8 cellular contexts compared by ENCODE assay signal in the genomic region with DNA sequence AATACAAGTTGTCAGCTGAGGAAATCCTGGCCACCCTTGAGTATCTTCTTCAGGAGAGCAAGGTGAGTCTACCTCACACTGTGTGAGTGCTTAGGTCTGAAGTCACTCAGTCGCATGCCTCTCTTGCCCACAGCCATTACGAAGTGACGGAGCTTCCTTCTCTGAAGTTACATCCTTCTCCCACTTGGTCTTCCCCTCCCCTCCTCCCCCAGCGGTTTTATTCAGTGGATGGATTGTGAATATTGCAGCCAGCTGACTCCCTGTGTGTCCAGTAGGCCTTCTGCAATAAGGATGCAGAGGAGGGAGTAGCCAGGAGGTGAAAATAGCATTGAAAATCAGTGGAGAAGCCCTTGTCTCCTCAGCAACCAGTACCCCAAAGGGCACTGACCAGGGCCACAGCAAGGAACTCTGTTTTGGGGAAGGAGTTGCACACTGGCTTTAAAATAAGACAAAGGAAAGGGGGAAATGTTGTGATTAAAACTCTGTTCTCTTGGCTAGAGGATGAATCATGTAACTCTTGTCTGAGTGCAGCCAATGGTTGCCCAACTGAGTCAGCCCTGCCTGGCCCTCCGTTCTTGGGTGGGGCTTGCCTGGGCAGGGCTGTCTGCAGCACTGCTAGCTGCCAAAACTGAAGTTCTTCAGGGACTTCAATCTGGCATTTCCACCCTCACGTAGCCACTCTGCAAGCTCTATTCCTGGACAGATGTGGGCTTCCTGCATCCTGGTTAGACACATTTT. TPM values are rescaled to one million over a fixed set of nuclear protein-coding genes. Genes with fewer than 3 reads are reported as not detected.
DNase-seq lines count a peak whose midpoint lies in the region; ATAC-seq and TF ChIP-seq lines count a peak whose summit lies in the region.

No MANE protein-coding gene starts in this region.

- no peak overlapping the region for H3K4me3 Mint-ChIP-seq in GM23338
- peak overlapping the region in 2 of 3 donors; percentile 17 to 18 for H3K4me3 Mint-ChIP-seq in T-cell
- H3K4me3 Mint-ChIP-seq in natural killer cell treated with Interleukin-12 subunit alpha and Interleukin-12 subunit beta and Interleukin-15 and Interleukin-18, amount 100 ng/mL, for 72 hours: peak overlapping the region; percentile 11

- peaks cover 3% of the 10 kb centered on the region; the same call in 1 of the 2 replicates for H3F3A ChIP-seq in GM23338 (replicated peaks; ENCODE audit: low read depth)

- H3K36me3 ChIP-seq in GM23338 (ENCODE audit: insufficient read depth): peaks cover 15% of the 10 kb centered on the region; the same call in 1 of the 2 replicates

- H3K27me3 Mint-ChIP-seq in GM23338 (ENCODE audit: insufficient read depth, low read depth, poor library complexity): peaks cover 21% of the 10 kb centered on the region
- no peaks in the 10 kb centered on the region for H3K27me3 Mint-ChIP-seq in T-cell
- no peaks in the 10 kb centered on the region for H3K27me3 Mint-ChIP-seq in natural killer cell treated with Interleukin-12 subunit alpha and Interleukin-12 subunit beta and Interleukin-15 and Interleukin-18, amount 100 ng/mL, for 72 hours

- H3K4me1 Mint-ChIP-seq in GM23338 (peaks cover 33% of the 10 kb centered on the region), T-cell (peaks cover 73 to 81% (median 80%) of the 10 kb centered on the region in 3 donors)
- H3K4me1 Mint-ChIP-seq in natural killer cell treated with Interleukin-12 subunit alpha and Interleukin-12 subunit beta and Interleukin-15 and Interleukin-18, amount 100 ng/mL, for 72 hours (ENCODE audit: low read depth in 2 of 2): peaks cover 64 to 79% of the 10 kb centered on the region in 2 donors

- no peaks in the 10 kb centered on the region; the same call in 1 of the 2 replicates for H3K9me2 ChIP-seq in GM23338 (ENCODE audit: insufficient read depth)

- POLR2A ChIA-PET in T-cell (lab: Charles Lee): interaction anchor here (0.5 to 1.0 kb wide), 4 partner anchors 21 to 915 kb away, joined by 3 to 9 read pairs (median 4); no protein-coding TSS in a partner anchor

- H4K20me1 ChIP-seq in GM23338 (replicated peaks; ENCODE audit: insufficient read depth): peaks cover 11% of the 10 kb centered on the region; the same call in 1 of the 2 replicates

- TF ChIP-seq CTCF in GM23338 (conservative IDR thresholded peaks at IDR 0.05; ENCODE audit: low read depth in 2 of 2): no peak
- no peak for TF ChIP-seq CTCF in GM20000 (IDR thresholded peaks at IDR 0.05; ENCODE audit: extremely low read depth, missing control alignments)

- no peak overlapping the region for H3K4me3 ChIP-seq in GM23338

- DNase-seq in GM23338 (ENCODE audit: low spot score) (no peak), T-cell (peak in 4 of 34 experiments; percentile 33 to 51 (median 38)), dedifferentiated amniotic fluid mesenchymal stem cell (ENCODE audit: extremely low spot score) (peak; percentile 90), GM20000 (ENCODE audit: low spot score) (no peak), midbrain (lab: John Stamatoyannopoulos, UW) (no peak), superior temporal gyrus (ENCODE audit: extremely low spot score) (no peak), NCI-H2107 (lab: John Stamatoyannopoulos, UW) (no peak)
- DNase-seq in natural killer cell treated with Interleukin-12 subunit alpha and Interleukin-12 subunit beta and Interleukin-15 and Interleukin-18, amount 100 ng/mL, for 72 hours (ENCODE audit: low spot score): peak; percentile 60

- H3K79me2 ChIP-seq in GM23338 (replicated peaks; ENCODE audit: insufficient read depth): peaks cover 51% of the 10 kb centered on the region

- H3K27me3 ChIP-seq in GM23338 (ENCODE audit: insufficient read depth): peaks cover 12% of the 10 kb centered on the region

- CTCF ChIA-PET in T-cell (lab: Charles Lee): interaction anchor here (0.6 to 0.7 kb wide), 3 partner anchors 13 to 443 kb away, joined by 3 to 4 read pairs (median 3); no protein-coding TSS in a partner anchor

- H3K27ac Mint-ChIP-seq in GM23338: no peak overlapping the region
- peak overlapping the region; percentile 80 to 87 for H3K27ac Mint-ChIP-seq in T-cell
- H3K27ac Mint-ChIP-seq in natural killer cell treated with Interleukin-12 subunit alpha and Interleukin-12 subunit beta and Interleukin-15 and Interleukin-18, amount 100 ng/mL, for 72 hours: peak overlapping the region; percentile 2 to 15

- H2AFZ ChIP-seq in GM23338: no peak overlapping the region

- no peak overlapping the region for H3K27ac ChIP-seq in GM23338 (ENCODE audit: low read depth)

- H3K36me3 Mint-ChIP-seq in GM23338 (ENCODE audit: low read depth) (no peaks in the 10 kb centered on the region), T-cell (peaks cover 30% of the 10 kb centered on the region)
- H3K36me3 Mint-ChIP-seq in natural killer cell treated with Interleukin-12 subunit alpha and Interleukin-12 subunit beta and Interleukin-15 and Interleukin-18, amount 100 ng/mL, for 72 hours: peaks cover 10% of the 10 kb centered on the region

- ATAC-seq in GM23338 (no peak), T-cell (replicated peaks in 1 of 4) (peak in 1 of 4 experiments; percentile 14)
- ATAC-seq in natural killer cell treated with Interleukin-12 subunit alpha and Interleukin-12 subunit beta and Interleukin-15 and Interleukin-18, amount 100 ng/mL, for 72 hours: peak in 1 of 2 donors; percentile 39

- H3K4me1 ChIP-seq in GM23338 (ENCODE audit: insufficient read depth): peaks cover 36% of the 10 kb centered on the region

- no peaks in the 10 kb centered on the region for H3K9me3 Mint-ChIP-seq in GM23338
- H3K9me3 Mint-ChIP-seq in T-cell: no peaks in the 10 kb centered on the region
- H3K9me3 Mint-ChIP-seq in natural killer cell treated with Interleukin-12 subunit alpha and Interleukin-12 subunit beta and Interleukin-15 and Interleukin-18, amount 100 ng/mL, for 72 hours: no peaks in the 10 kb centered on the region

- H3K4me2 ChIP-seq in GM23338: peak overlapping the region; percentile 36; the same call in 1 of the 2 replicates

TF ChIP-seq in GM23338, 12 proteins besides CTCF, POLR2A, EP300 and RAD21:
- TF ChIP-seq POLR2AphosphoS5 (IDR thresholded peaks at IDR 0.05; ENCODE audit: low read depth) (no peak), EZH2 (IDR thresholded peaks at IDR 0.05; ENCODE audit: low read depth, unreplicated experiment) (no peak), EZH2phosphoT487 (IDR thresholded peaks at IDR 0.05; ENCODE audit: unreplicated experiment) (no peak), ZNF114 (CRISPR knock-in tag; IDR thresholded peaks at IDR 0.05) (no peak), CREB1 (CRISPR knock-in tag; IDR thresholded peaks at IDR 0.05; ENCODE audit: low read depth) (no peak), NANOG (IDR thresholded peaks at IDR 0.05; ENCODE audit: borderline replicate concordance) (no peak)
- TF ChIP-seq, protein P1, sequence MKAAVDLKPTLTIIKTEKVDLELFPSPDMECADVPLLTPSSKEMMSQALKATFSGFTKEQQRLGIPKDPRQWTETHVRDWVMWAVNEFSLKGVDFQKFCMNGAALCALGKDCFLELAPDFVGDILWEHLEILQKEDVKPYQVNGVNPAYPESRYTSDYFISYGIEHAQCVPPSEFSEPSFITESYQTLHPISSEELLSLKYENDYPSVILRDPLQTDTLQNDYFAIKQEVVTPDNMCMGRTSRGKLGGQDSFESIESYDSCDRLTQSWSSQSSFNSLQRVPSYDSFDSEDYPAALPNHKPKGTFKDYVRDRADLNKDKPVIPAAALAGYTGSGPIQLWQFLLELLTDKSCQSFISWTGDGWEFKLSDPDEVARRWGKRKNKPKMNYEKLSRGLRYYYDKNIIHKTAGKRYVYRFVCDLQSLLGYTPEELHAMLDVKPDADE (IDR thresholded peaks at IDR 0.05): no peak
- TF ChIP-seq, protein P2, sequence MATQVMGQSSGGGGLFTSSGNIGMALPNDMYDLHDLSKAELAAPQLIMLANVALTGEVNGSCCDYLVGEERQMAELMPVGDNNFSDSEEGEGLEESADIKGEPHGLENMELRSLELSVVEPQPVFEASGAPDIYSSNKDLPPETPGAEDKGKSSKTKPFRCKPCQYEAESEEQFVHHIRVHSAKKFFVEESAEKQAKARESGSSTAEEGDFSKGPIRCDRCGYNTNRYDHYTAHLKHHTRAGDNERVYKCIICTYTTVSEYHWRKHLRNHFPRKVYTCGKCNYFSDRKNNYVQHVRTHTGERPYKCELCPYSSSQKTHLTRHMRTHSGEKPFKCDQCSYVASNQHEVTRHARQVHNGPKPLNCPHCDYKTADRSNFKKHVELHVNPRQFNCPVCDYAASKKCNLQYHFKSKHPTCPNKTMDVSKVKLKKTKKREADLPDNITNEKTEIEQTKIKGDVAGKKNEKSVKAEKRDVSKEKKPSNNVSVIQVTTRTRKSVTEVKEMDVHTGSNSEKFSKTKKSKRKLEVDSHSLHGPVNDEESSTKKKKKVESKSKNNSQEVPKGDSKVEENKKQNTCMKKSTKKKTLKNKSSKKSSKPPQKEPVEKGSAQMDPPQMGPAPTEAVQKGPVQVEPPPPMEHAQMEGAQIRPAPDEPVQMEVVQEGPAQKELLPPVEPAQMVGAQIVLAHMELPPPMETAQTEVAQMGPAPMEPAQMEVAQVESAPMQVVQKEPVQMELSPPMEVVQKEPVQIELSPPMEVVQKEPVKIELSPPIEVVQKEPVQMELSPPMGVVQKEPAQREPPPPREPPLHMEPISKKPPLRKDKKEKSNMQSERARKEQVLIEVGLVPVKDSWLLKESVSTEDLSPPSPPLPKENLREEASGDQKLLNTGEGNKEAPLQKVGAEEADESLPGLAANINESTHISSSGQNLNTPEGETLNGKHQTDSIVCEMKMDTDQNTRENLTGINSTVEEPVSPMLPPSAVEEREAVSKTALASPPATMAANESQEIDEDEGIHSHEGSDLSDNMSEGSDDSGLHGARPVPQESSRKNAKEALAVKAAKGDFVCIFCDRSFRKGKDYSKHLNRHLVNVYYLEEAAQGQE (IDR thresholded peaks at IDR 0.05; ENCODE audit: unreplicated experiment): no peak

RNA-seq across cellular contexts. Expression of a gene that starts 4.4 kb away (rescaled TPM):
- 25.6 and 35.9 TPM in 2 replicates for total RNA-seq in GM23338 (2014; rRNA removed; shearing (Covaris generic))
- polyA plus RNA-seq in GM23338 (2016; fragmentation: Nextera tagmentation; extraction: Ambion mirVana): 634 and 677 TPM in 2 replicates
- total RNA-seq in T-cell: 100 to 1,000 TPM; 157 to 277 (median 264) TPM
- total RNA-seq in natural killer cell treated with Interleukin-12 subunit alpha and Interleukin-12 subunit beta and Interleukin-15 and Interleukin-18, amount 100 ng/mL, for 72 hours: 100 to 1,000 TPM; 152 to 263 TPM

RNA-seq across cellular contexts. Expression of a gene that starts 47.5 kb away (rescaled TPM):
- 73.1 and 78.6 TPM in 2 replicates for total RNA-seq in GM23338 (2014; rRNA removed; shearing (Covaris generic))
- polyA plus RNA-seq in GM23338 (2016; fragmentation: Nextera tagmentation; extraction: Ambion mirVana): 596 and 668 TPM in 2 replicates
- total RNA-seq in T-cell: 100 to 1,000 TPM in 3 of 5 donors, 10 to 100 TPM in 2; 37.3 to 254 (median 195) TPM
- total RNA-seq in natural killer cell treated with Interleukin-12 subunit alpha and Interleukin-12 subunit beta and Interleukin-15 and Interleukin-18, amount 100 ng/mL, for 72 hours: 100 to 1,000 TPM; 113 to 239 TPM

Comparison
In these comparisons a context has a peak if more than half of its experiments do, and no peak if none do; other contexts are left out.
1. DNase-seq: peak in dedifferentiated amniotic fluid mesenchymal stem cell (single experiment) and natural killer cell treated with Interleukin-12 subunit alpha and Interleukin-12 subunit beta and Interleukin-15 and Interleukin-18, amount 100 ng/mL, for 72 hours (single experiment); none in GM23338 (single experiment), GM20000 (single experiment), midbrain (single experiment), superior temporal gyrus (single experiment) and NCI-H2107 (single experiment).